ENCODE assay signal across 28 cellular contexts in genomic region chr11:110032257-110032656, GRCh38.
DNase-seq lines count a peak whose midpoint lies in the region; TF ChIP-seq lines count a peak whose summit lies in the region.
"Had no signal": no experiment of that assay in that cellular context is flagged by ENCODE, and none has a peak within 500 bp of the region (broad histone marks: within the 10 kb centered on the region; RNA-seq: fewer than 3 reads in every experiment).

No MANE protein-coding gene starts in this region.

- peak overlapping the region; percentile 37; the same call in 1 of the 2 replicates for H3K9ac ChIP-seq in MM.1S (ENCODE audit: low read length)
- H3K9ac ChIP-seq: BLaER1 treated with 17β-estradiol and CSF1 and Interleukin-3, amounts not matched to agents 10 nM and 100 nM; parathyroid adenoma had no signal

- H3K27ac ChIP-seq in MM.1S (ENCODE audit: low read length): peak overlapping the region; percentile 52; the same call in 1 of the 2 replicates
- H3K27ac ChIP-seq in substantia nigra (ENCODE audit: low read depth, low read length, poor library complexity, severe bottlenecking): peak overlapping the region; percentile 9
- H3K27ac ChIP-seq: BLaER1 treated with 17β-estradiol and CSF1 and Interleukin-3, amounts not matched to agents 10 nM and 100 nM; brain microvascular endothelial cell; gastrocnemius medialis; lower lobe of right lung; parathyroid adenoma; thyroid gland had no signal

- H3K4me1 ChIP-seq in MM.1S (ENCODE audit: low read length): peaks cover 17% of the 10 kb centered on the region
- H3K4me1 ChIP-seq: gastrocnemius medialis, lower lobe of right lung, parathyroid adenoma had no signal

- no peaks in the 10 kb centered on the region for H3K9me3 Mint-ChIP-seq in nephron progenitor cell
- H3K9me3 Mint-ChIP-seq: stimulated activated naive CD8-positive, alpha-beta T cell treated with anti-CD3 and anti-CD28 coated beads, Interleukin-15, Interleukin-2, amounts not matched to agents 100 ng/mL and 50 ng/mL, for 24 hours had no signal

- H3K4me2 ChIP-seq in MM.1S (ENCODE audit: low read depth, low read length): peak overlapping the region; percentile 67
- H3K4me2 ChIP-seq: BLaER1 treated with 17β-estradiol and CSF1 and Interleukin-3, amounts not matched to agents 10 nM and 100 nM had no signal

- peak overlapping the region; percentile 85 for H2AFZ ChIP-seq in MM.1S (ENCODE audit: low read length)
- H2AFZ ChIP-seq: parathyroid adenoma had no signal

- no peaks in the 10 kb centered on the region for H3K27me3 ChIP-seq in MM.1S (replicated peaks; ENCODE audit: insufficient read depth, low read length)
- H3K27me3 ChIP-seq: BLaER1 treated with 17β-estradiol and CSF1 and Interleukin-3, amounts not matched to agents 10 nM and 100 nM; brain microvascular endothelial cell; gastrocnemius medialis; thyroid gland had no signal

- H3K36me3 ChIP-seq in MM.1S (replicated peaks; ENCODE audit: insufficient read depth, low read length): no peaks in the 10 kb centered on the region
- H3K36me3 ChIP-seq: BLaER1 treated with 17β-estradiol and CSF1 and Interleukin-3, amounts not matched to agents 10 nM and 100 nM; brain microvascular endothelial cell; gastrocnemius medialis; lower lobe of right lung; thyroid gland had no signal

- in situ Hi-C loops in astrocyte of the spinal cord (cut with HindIII; ENCODE audit: low sequenced_read_pairs): no loop called here

- H3K27ac Mint-ChIP-seq in nephron progenitor cell: no peak overlapping the region
- H3K27ac Mint-ChIP-seq: activated naive CD8-positive, alpha-beta T cell treated with anti-CD3 and anti-CD28 coated beads, Interleukin-2, amount 50 U/mL, for 24 hours; activated T-cell treated with anti-CD3 and anti-CD28 coated beads, Interleukin-2, amount 50 U/mL, for 72 hours; natural killer cell; stimulated activated naive CD8-positive, alpha-beta T cell treated with anti-CD3 and anti-CD28 coated beads, Interleukin-15, Interleukin-2, amounts not matched to agents 100 ng/mL and 50 ng/mL, for 24 hours; T-helper 17 cell had no signal

- H3K4me3 ChIP-seq in MM.1S (ENCODE audit: low read length): peak overlapping the region; percentile 46
- no peak overlapping the region for H3K4me3 ChIP-seq in astrocyte of the spinal cord (ENCODE audit: low read depth, low read length)
- H3K4me3 ChIP-seq: BLaER1 treated with 17β-estradiol and CSF1 and Interleukin-3, amounts not matched to agents 10 nM and 100 nM; gastrocnemius medialis; lower lobe of right lung; mucosa of descending colon; thyroid gland had no signal

- H3K4me3 Mint-ChIP-seq in nephron progenitor cell: no peak overlapping the region
- H3K4me3 Mint-ChIP-seq: activated naive CD8-positive, alpha-beta T cell treated with anti-CD3 and anti-CD28 coated beads, Interleukin-2, amount 50 U/mL, for 24 hours; activated T-cell treated with anti-CD3 and anti-CD28 coated beads, Interleukin-2, amount 50 U/mL, for 72 hours; natural killer cell; stimulated activated naive CD8-positive, alpha-beta T cell treated with anti-CD3 and anti-CD28 coated beads, Interleukin-15, Interleukin-2, amounts not matched to agents 100 ng/mL and 50 ng/mL, for 24 hours; T-helper 17 cell had no signal

- no peaks in the 10 kb centered on the region for H3K79me2 ChIP-seq in MM.1S (ENCODE audit: low read length)
- H3K79me2 ChIP-seq: parathyroid adenoma had no signal

- no peaks in the 10 kb centered on the region for H3K9me2 ChIP-seq in MM.1S (replicated peaks; ENCODE audit: insufficient read depth, low read length)

- no peaks in the 10 kb centered on the region for H3K9me3 ChIP-seq in MM.1S (replicated peaks; ENCODE audit: insufficient read depth, low read length)
- H3K9me3 ChIP-seq: gastrocnemius medialis, lower lobe of right lung, mucosa of descending colon, thyroid gland had no signal

- no peaks in the 10 kb centered on the region for H3K36me3 Mint-ChIP-seq in nephron progenitor cell (ENCODE audit: low read depth)
- H3K36me3 Mint-ChIP-seq: natural killer cell had no signal

- H3K27me3 Mint-ChIP-seq in nephron progenitor cell (ENCODE audit: low read depth, poor library complexity): peaks cover 16% of the 10 kb centered on the region
- H3K27me3 Mint-ChIP-seq: T-helper 17 cell had no signal

- H4K20me1 ChIP-seq in MM.1S (ENCODE audit: insufficient read depth, low read length): no peaks in the 10 kb centered on the region
- H4K20me1 ChIP-seq: BLaER1 treated with 17β-estradiol and CSF1 and Interleukin-3, amounts not matched to agents 10 nM and 100 nM had no signal

- no peak for TF ChIP-seq CTCF in MM.1S (IDR thresholded peaks at IDR 0.05; ENCODE audit: low read length)
- TF ChIP-seq CTCF in astrocyte of the spinal cord (IDR thresholded peaks at IDR 0.05; ENCODE audit: low read depth, low read length): no peak
- no peak for TF ChIP-seq CTCF in nephron progenitor cell (IDR thresholded peaks at IDR 0.05)

- peaks cover 19% of the 10 kb centered on the region for H3K4me1 Mint-ChIP-seq in nephron progenitor cell
- H3K4me1 Mint-ChIP-seq: natural killer cell, T-helper 17 cell had no signal

- peak; percentile 23 for DNase-seq in MM.1S
- DNase-seq in astrocyte of the spinal cord (ENCODE audit: low read depth, low spot score): peak; percentile 18
- peak; percentile 59 for DNase-seq in medulla oblongata (ENCODE audit: extremely low spot score)
- DNase-seq in substantia nigra (lab: John Stamatoyannopoulos, UW): peak in 13 of 49 donors; percentile 3 to 22 (median 10)
- DNase-seq in NAMALWA (ENCODE audit: low spot score): no peak
- DNase-seq in NCI-H187 treated with DMSO at 0.1 percent for 48 hours (lab: John Stamatoyannopoulos, UW): no peak
- DNase-seq in nephron progenitor cell: no peak
- DNase-seq: activated CD4-positive, alpha-beta T cell treated with anti-CD3 and anti-CD28 coated beads, Interleukin-2, amount 50 U/mL, for 48 hours; activated naive CD8-positive, alpha-beta T cell treated with anti-CD3 and anti-CD28 coated beads, Interleukin-2, amount 50 U/mL, for 24 hours; activated T-cell treated with anti-CD3 and anti-CD28 coated beads, Interleukin-2, amount 50 U/mL, for 72 hours; brain microvascular endothelial cell; gastrocnemius medialis; lower lobe of right lung; mucosa of descending colon; natural killer cell; NCI-H1048; NCI-H1694 treated with DMSO at 0.1 percent for 48 hours; NCI-H524 treated with DMSO at 0.1 percent for 48 hours; NK-92 treated with Interleukin-12 subunit alpha and Interleukin-12 subunit beta, amount 100 ng/mL, for 24 hours; PC-3; right cardiac atrium; stimulated activated CD4-positive, alpha-beta T cell treated with anti-CD3 and anti-CD28 coated beads, Interleukin-2, amount 100 ng/mL, for 24 hours; stimulated activated CD8-positive, alpha-beta memory T cell treated with anti-CD3 and anti-CD28 coated beads, Interleukin-4, amount 100 ng/mL, for 48 hours; T-helper 17 cell; thyroid gland had no signal

- H3F3A ChIP-seq in MM.1S (ENCODE audit: insufficient read depth, low read length): 0 out of 2 replicates have a peak, but pooled peaks cover 6% of the 10 kb centered on the region

Comparison
In these comparisons a context has a peak if more than half of its experiments do, and no peak if none do; other contexts are left out.
1. DNase-seq: peak in MM.1S (single experiment), astrocyte of the spinal cord (single experiment) and medulla oblongata (single experiment); none in NAMALWA (single experiment), NCI-H187 treated with DMSO at 0.1 percent for 48 hours (single experiment) and nephron progenitor cell (single experiment).